In genomic region chr20:34886122-34886521, GRCh38 we compare ENCODE assay signal across 20 cellular contexts.
"Had no signal": no experiment of that assay in that cellular context is flagged by ENCODE, and none has a peak within 500 bp of the region (broad histone marks: within the 10 kb centered on the region; RNA-seq: fewer than 3 reads in every experiment).

No MANE protein-coding gene starts in this region.

- FAIRE-seq: endothelial cell of umbilical vein, kidney, small intestine had no signal

- DNase-seq: effector CD4-positive, alpha-beta T cell; endodermal cell; erythroblast; foreskin keratinocyte; head of caudate nucleus; kidney; left cardiac atrium; mammary epithelial cell; naive thymus-derived CD8-positive, alpha-beta T cell; small intestine; stimulated activated CD4-positive, alpha-beta T cell treated with anti-CD3 and anti-CD28 coated beads, Interleukin-12 subunit alpha, Interleukin-12 subunit beta, amount 100 ng/mL, for 4 hours; stimulated activated naive CD4-positive, alpha-beta T cell treated with Interleukin-2 at 50 U/mL for 16 hours; tibial artery; upper lobe of left lung; uterus had no signal

- H3K9me3 ChIP-seq: right atrium auricular region, suprapubic skin, tibial artery, upper lobe of left lung, uterus had no signal

- H3K4me2 ChIP-seq: hepatocyte had no signal

- H3K27me3 ChIP-seq: foreskin keratinocyte, hepatocyte, right atrium auricular region, suprapubic skin, tibial artery, upper lobe of left lung, uterus had no signal

- H3K36me3 ChIP-seq: uterus had no signal

- H3K4me1 ChIP-seq: right atrium auricular region, uterus had no signal

- ATAC-seq: foreskin keratinocyte; left cardiac atrium; naive thymus-derived CD8-positive, alpha-beta T cell had no signal

- H3K4me3 ChIP-seq: coronary artery, hepatocyte, right atrium auricular region, suprapubic skin, tibial artery, upper lobe of left lung, uterus had no signal

- H3K27ac ChIP-seq: foreskin keratinocyte, hepatocyte, suprapubic skin, upper lobe of left lung, uterus had no signal
